Comparison of ENCODE assay signal across 8 cellular contexts in the genomic region with DNA sequence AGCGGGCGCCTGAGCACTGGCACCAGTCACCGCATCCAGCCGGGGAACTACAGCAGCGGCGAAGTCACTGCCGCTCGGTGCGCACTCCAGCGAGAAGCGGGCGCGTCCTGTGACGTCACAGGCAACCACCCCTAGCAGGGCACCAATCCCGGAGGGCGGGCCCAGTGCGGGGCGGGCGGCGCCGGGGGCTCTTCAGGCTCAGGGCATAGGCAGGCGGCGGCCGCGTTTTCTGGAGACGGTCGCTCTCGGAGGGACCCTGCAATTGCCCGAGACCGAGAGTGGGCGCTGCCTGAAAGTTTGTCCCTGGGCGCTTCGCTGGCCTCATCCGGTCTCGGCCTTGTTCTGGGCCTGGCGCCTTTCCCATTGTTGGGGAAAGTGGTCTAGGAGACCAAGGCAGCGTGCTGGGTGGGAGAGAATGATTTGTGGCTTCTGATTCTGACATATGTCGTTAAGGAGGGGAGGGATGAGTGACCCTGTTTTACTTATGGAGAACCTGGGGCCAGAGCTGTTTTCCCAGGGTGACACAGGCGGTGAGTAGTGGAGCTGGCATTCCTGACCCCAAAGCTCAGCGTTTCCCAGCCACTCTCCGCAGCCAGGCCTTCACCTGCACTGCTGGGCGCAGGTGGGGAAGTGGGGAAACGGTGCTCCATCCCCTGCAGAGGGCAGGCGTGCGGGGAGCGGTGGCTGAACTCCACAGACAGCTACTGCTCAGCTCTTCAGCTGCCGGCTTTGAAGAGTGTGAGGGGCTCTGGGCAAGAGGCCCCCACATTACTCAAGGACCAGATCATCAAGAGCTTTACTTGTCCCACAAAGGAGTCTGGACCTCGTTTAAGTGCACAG. TPM values are rescaled to one million over a fixed set of nuclear protein-coding genes. Genes with fewer than 3 reads are reported as not detected.
DNase-seq lines count a peak whose midpoint lies in the region; ATAC-seq and TF ChIP-seq lines count a peak whose summit lies in the region.
"Not testable (repeated sequence)": the region's sequence is repeated elsewhere in the genome, so short reads cannot be mapped to it uniquely, and the experiment has no call there.

A gene with protein sequence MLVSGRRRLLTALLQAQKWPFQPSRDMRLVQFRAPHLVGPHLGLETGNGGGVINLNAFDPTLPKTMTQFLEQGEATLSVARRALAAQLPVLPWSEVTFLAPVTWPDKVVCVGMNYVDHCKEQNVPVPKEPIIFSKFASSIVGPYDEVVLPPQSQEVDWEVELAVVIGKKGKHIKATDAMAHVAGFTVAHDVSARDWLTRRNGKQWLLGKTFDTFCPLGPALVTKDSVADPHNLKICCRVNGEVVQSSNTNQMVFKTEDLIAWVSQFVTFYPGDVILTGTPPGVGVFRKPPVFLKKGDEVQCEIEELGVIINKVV (minus strand): TSS at position 111 of the 840 bp plus-strand sequence. CDS start 3,176 bp downstream, outside the sequence.

- POLR2A ChIA-PET in MCF 10A (lab: Yijun Ruan, JAX), result not testable (repeated sequence)

- ATAC-seq in GM18909 (IDR thresholded peaks at IDR 0.05; ENCODE audit: poor library complexity, unreplicated experiment) (peak; percentile 89), HG03103 (IDR thresholded peaks at IDR 0.05; ENCODE audit: low read depth, unreplicated experiment) (peak; percentile 85)
- ATAC-seq in activated CD4-positive, CD25-positive, alpha-beta regulatory T cell treated with anti-CD3 and anti-CD28 coated beads, Interleukin-2, amount 50 U/mL, for 24 hours, result peak; percentile 97

- BruUV-seq in MCF 10A (replicated peaks; lab: Mats Ljungman, UMichigan), result not testable (repeated sequence)

- peak within 1 kb of the TSS; percentile 51 for H3K4me3 Mint-ChIP-seq in MCF 10A (ENCODE audit: unreplicated experiment)

- H3K27ac Mint-ChIP-seq in MCF 10A (ENCODE audit: low read depth, unreplicated experiment), result not testable (repeated sequence)

- H3K9me3 ChIP-seq in iPS-18c (ENCODE audit: control insufficient read depth, insufficient read depth, low read length), result not testable (repeated sequence)

- H3K4me3 ChIP-seq in iPS-18c (ENCODE audit: insufficient read depth, low read depth, low read length) (peak within 1 kb of the TSS; percentile 38; the same call in 1 of the 2 replicates), skin epidermis (peak within 1 kb of the TSS; percentile 20 to 44 (median 33))

- not testable (repeated sequence) for H3K9me3 Mint-ChIP-seq in MCF 10A (ENCODE audit: unreplicated experiment)

- not testable (repeated sequence) for TF ChIP-seq CTCF in MCF 10A (IDR thresholded peaks at IDR 0.05; ENCODE audit: unreplicated experiment)

- peak; percentile 35 for DNase-seq in A172 (ENCODE audit: low spot score)
- DNase-seq in NCI-H2227 treated with DMSO at 0.1 percent for 48 hours (lab: John Stamatoyannopoulos, UW), result peak; percentile 45
- peak; percentile 65 for DNase-seq in MCF 10A (ENCODE audit: unreplicated experiment)

- intact Hi-C loops in MCF 10A (cut with micrococcal nuclease), result not testable (repeated sequence)

- not testable (repeated sequence) for H3K4me1 Mint-ChIP-seq in MCF 10A (ENCODE audit: insufficient read depth, unreplicated experiment)

- peak within 1 kb of the TSS in 11 of 21 experiments; percentile 1 to 74 (median 56) for H3K27ac ChIP-seq in skin epidermis

- CTCF ChIA-PET in MCF 10A (lab: Yijun Ruan, JAX), result interaction anchor here (2.4 kb wide), 1 partner anchor 17 kb away, joined by 9 read pairs; a partner anchor contains a TSS

- not testable (repeated sequence) for H3K36me3 Mint-ChIP-seq in MCF 10A (ENCODE audit: insufficient read depth, unreplicated experiment)

- H3K27me3 Mint-ChIP-seq in MCF 10A (ENCODE audit: insufficient read depth, unreplicated experiment), result not testable (repeated sequence)

RNA-seq across cellular contexts. Expression of the gene that starts here (rescaled TPM):
- total RNA-seq in A172 (2014; rRNA removed; shearing (Covaris generic)), result 3.2 and 6.1 TPM in 2 replicates
- total RNA-seq in MCF 10A (2022), result 12.1 and 13.2 TPM in 2 replicates

Comparison
In these comparisons a context has a peak if more than half of its experiments do, and no peak if none do; other contexts are left out.
1. Peak in every context shown above with its lines: DNase-seq, ATAC-seq, H3K4me3 ChIP-seq and H3K27ac ChIP-seq.